In the genomic region with DNA sequence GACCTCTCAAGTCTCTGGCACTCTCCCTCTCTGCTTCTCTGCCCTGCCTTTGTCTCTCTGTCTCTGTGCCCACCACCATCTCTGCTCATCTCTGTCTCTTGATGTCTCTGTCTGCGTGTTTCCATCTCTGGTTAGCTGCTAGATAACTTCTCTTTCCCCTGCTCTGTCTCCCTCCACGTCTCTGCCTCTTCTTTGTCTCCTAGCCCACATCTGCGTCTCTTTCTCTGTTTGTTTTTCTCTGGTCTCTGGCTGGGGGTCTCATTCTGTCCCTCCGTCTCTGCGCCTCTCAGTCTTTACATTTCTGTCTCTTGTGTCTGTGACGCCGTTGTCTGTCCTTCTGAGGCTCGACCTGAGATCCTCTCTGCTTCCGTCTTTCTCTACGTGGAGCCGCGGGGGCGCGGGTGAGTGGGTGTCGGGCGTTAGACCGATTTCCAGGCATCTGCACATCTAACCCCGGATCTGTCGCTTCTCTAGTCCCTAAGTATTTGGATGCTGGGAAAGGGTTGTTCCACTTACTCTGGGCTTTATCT, we compare ENCODE assay signal across 8 cellular contexts. TPM values are rescaled to one million over a fixed set of nuclear protein-coding genes. Genes with fewer than 3 reads are reported as not detected.
A peak's percentile ranks its signal among the peaks of the same experiment; 100 is the strongest.
DNase-seq lines count a peak whose midpoint lies in the region; ATAC-seq, FAIRE-seq and TF ChIP-seq lines count a peak whose summit lies in the region.

No MANE protein-coding gene starts in this region.

- H3K36me3 ChIP-seq in cardiac muscle cell: no peaks in the 10 kb centered on the region
- no peaks in the 10 kb centered on the region for H3K36me3 ChIP-seq in small intestine (ENCODE audit: control insufficient read depth in 2 of 2, insufficient read depth in 2 of 2, low read length in 2 of 2)

- ATAC-seq in left ventricle myocardium superior (no peak), HG03460 (IDR thresholded peaks at IDR 0.05; ENCODE audit: unreplicated experiment) (no peak)

- peak overlapping the region; percentile 73 for H3K4me3 ChIP-seq in cardiac muscle cell
- peak overlapping the region; percentile 43 for H3K4me3 ChIP-seq in fibroblast of the aortic adventitia (ENCODE audit: low read depth, low read length)
- peak overlapping the region; percentile 13 to 32 for H3K4me3 ChIP-seq in small intestine (ENCODE audit: low read depth in 1 of 2, low read length in 2 of 2)

- CTCF ChIA-PET in activated CD4-positive, alpha-beta memory T cell treated with anti-CD3 and anti-CD28 coated beads for 36 hours (lab: Charles Lee): interaction anchor here (0.8 to 2.5 kb wide), 7 partner anchors 9 to 190 kb away, joined by 3 to 14 read pairs (median 5); partner anchors contain the start of gene QPCTL

- POLR2A ChIA-PET in activated CD4-positive, alpha-beta memory T cell treated with anti-CD3 and anti-CD28 coated beads for 36 hours (lab: Charles Lee): interaction anchor here (0.6 to 4.2 kb wide), 5 partner anchors 9 to 183 kb away, joined by 3 to 19 read pairs (median 4); partner anchors contain the start of genes QPCTL and SNRPD2

- peak overlapping the region; percentile 76 for H3K4me3 Mint-ChIP-seq in activated CD4-positive, alpha-beta memory T cell treated with anti-CD3 and anti-CD28 coated beads for 36 hours

- H3K4me1 Mint-ChIP-seq in activated CD4-positive, alpha-beta memory T cell treated with anti-CD3 and anti-CD28 coated beads for 36 hours (ENCODE audit: low read depth): peaks cover 33% of the 10 kb centered on the region

- H3K27ac ChIP-seq in cardiac muscle cell: peak overlapping the region; percentile 7
- peak overlapping the region in 1 of 2 donors; percentile 22 for H3K27ac ChIP-seq in small intestine (ENCODE audit: low read depth in 1 of 2, low read length in 1 of 2)

- FAIRE-seq in small intestine (lab: Jason Lieb, UNC): no peak

- 0 to 2% (median 1%) methylated on average over 19 of the region's 19 CpGs for WGBS in small intestine, 3 donors

- H3K9me3 ChIP-seq in cardiac muscle cell (ENCODE audit: low read depth) (no peaks in the 10 kb centered on the region), small intestine (ENCODE audit: control insufficient read depth, low read depth) (no peaks in the 10 kb centered on the region)

- H3K4me1 ChIP-seq in cardiac muscle cell (ENCODE audit: low read depth): no peaks in the 10 kb centered on the region
- no peaks in the 10 kb centered on the region for H3K4me1 ChIP-seq in small intestine (ENCODE audit: control insufficient read depth in 2 of 2, insufficient read depth in 1 of 2, low read depth in 1 of 2, low read length in 1 of 2)

- H3K27me3 ChIP-seq in cardiac muscle cell (no peaks in the 10 kb centered on the region), small intestine (ENCODE audit: control insufficient read depth in 2 of 2, insufficient read depth in 2 of 2, low read length in 2 of 2) (peaks cover 0 to 3% of the 10 kb centered on the region in 2 donors)

- peaks cover 19% of the 10 kb centered on the region for H3K27me3 Mint-ChIP-seq in activated CD4-positive, alpha-beta memory T cell treated with anti-CD3 and anti-CD28 coated beads for 36 hours

- H3K27ac Mint-ChIP-seq in activated CD4-positive, alpha-beta memory T cell treated with anti-CD3 and anti-CD28 coated beads for 36 hours: peak overlapping the region; percentile 42

- no peaks in the 10 kb centered on the region for H3K36me3 Mint-ChIP-seq in activated CD4-positive, alpha-beta memory T cell treated with anti-CD3 and anti-CD28 coated beads for 36 hours

- intact Hi-C loops in left ventricle myocardium superior (cut with micrococcal nuclease): no loop called here
- intact Hi-C loops in activated CD4-positive, alpha-beta memory T cell treated with anti-CD3 and anti-CD28 coated beads for 36 hours (cut with micrococcal nuclease): loop anchor here (1.0 kb wide), 3 partner anchors 9 to 218 kb away; partner anchors contain the start of gene QPCTL

- no peak for TF ChIP-seq CTCF in cardiac muscle cell (IDR thresholded peaks at IDR 0.05; ENCODE audit: low read depth, low read length)
- TF ChIP-seq CTCF in fibroblast of the aortic adventitia (IDR thresholded peaks at IDR 0.05; ENCODE audit: insufficient read depth, low read length): no peak

- no peaks in the 10 kb centered on the region for H3K9me3 Mint-ChIP-seq in activated CD4-positive, alpha-beta memory T cell treated with anti-CD3 and anti-CD28 coated beads for 36 hours

- DNase-seq in cardiac muscle cell (ENCODE audit: low read depth in 1 of 2, low spot score in 1 of 2): no peak
- no peak for DNase-seq in left ventricle myocardium superior
- DNase-seq in activated CD4-positive, alpha-beta memory T cell treated with anti-CD3 and anti-CD28 coated beads for 36 hours: peak; percentile 60
- DNase-seq in fibroblast of the aortic adventitia (ENCODE audit: low read depth): no peak
- DNase-seq in small intestine: no peak
- DNase-seq in NCI-H187 (lab: John Stamatoyannopoulos, UW): no peak
- no peak for DNase-seq in D341Med (ENCODE audit: low spot score)

RNA-seq across cellular contexts. Expression of gene GIPR, which starts 0.4 kb away (rescaled TPM):
- 10.8 and 23.6 TPM in 2 replicates for total RNA-seq in cardiac muscle cell
- 12.8 and 14.9 TPM in 2 replicates for polyA plus RNA-seq in cardiac muscle cell
- total RNA-seq in left ventricle myocardium superior: 4.1 TPM
- total RNA-seq in activated CD4-positive, alpha-beta memory T cell treated with anti-CD3 and anti-CD28 coated beads for 36 hours: 1 to 10 TPM; 6.6 to 8.3 TPM
- 0.57 TPM in 1 of 2 replicates, not detected in the other for total RNA-seq in fibroblast of the aortic adventitia (ENCODE audit: low replicate concordance)
- 1 to 10 TPM in 1 of 3 donors, under 1 TPM in 2; 0.67 to 1.1 (median 0.87) TPM for polyA plus RNA-seq in small intestine

RNA-seq across cellular contexts. Expression of gene SNRPD2, which starts 23.3 kb away (rescaled TPM):
- total RNA-seq in cardiac muscle cell: 258 and 298 TPM in 2 replicates
- polyA plus RNA-seq in cardiac muscle cell: 696 and 731 TPM in 2 replicates
- 233 TPM for total RNA-seq in left ventricle myocardium superior
- 100 to 1,000 TPM; 789 TPM for total RNA-seq in activated CD4-positive, alpha-beta memory T cell treated with anti-CD3 and anti-CD28 coated beads for 36 hours
- total RNA-seq in fibroblast of the aortic adventitia (ENCODE audit: low replicate concordance): 303 and 325 TPM in 2 replicates
- polyA plus RNA-seq in small intestine: 100 to 1,000 TPM; 209 to 422 (median 264) TPM

RNA-seq across cellular contexts. Expression of gene QPCTL, which starts 24.1 kb away (rescaled TPM):
- total RNA-seq in cardiac muscle cell: 22.2 and 31.1 TPM in 2 replicates
- 12.3 and 14.6 TPM in 2 replicates for polyA plus RNA-seq in cardiac muscle cell
- total RNA-seq in left ventricle myocardium superior: 1.2 TPM
- 10 to 100 TPM; 13.8 to 16.8 TPM for total RNA-seq in activated CD4-positive, alpha-beta memory T cell treated with anti-CD3 and anti-CD28 coated beads for 36 hours
- total RNA-seq in fibroblast of the aortic adventitia (ENCODE audit: low replicate concordance): 3.3 and 8.0 TPM in 2 replicates
- 1 to 10 TPM; 4.1 to 6.7 (median 4.2) TPM for polyA plus RNA-seq in small intestine

RNA-seq across cellular contexts. Expression of gene EML2, which starts 29.2 kb away (rescaled TPM):
- total RNA-seq in cardiac muscle cell (24.7 and 41.0 TPM in 2 replicates), left ventricle myocardium superior (33.4 TPM), fibroblast of the aortic adventitia (ENCODE audit: low replicate concordance) (9.9 and 23.4 TPM in 2 replicates)
- polyA plus RNA-seq in cardiac muscle cell (26.2 and 39.7 TPM in 2 replicates), small intestine (10 to 100 TPM; 18.9 to 39.9 (median 20.8) TPM)
- 100 to 1,000 TPM; 159 to 183 TPM for total RNA-seq in activated CD4-positive, alpha-beta memory T cell treated with anti-CD3 and anti-CD28 coated beads for 36 hours

Comparison
In these comparisons a context has a peak if more than half of its experiments do, and no peak if none do; other contexts are left out.
1. H3K4me3 ChIP-seq: peak in every context shown above with its lines; median percentile 73 in cardiac muscle cell; 43 in fibroblast of the aortic adventitia; 22 in small intestine.